In the genomic region with DNA sequence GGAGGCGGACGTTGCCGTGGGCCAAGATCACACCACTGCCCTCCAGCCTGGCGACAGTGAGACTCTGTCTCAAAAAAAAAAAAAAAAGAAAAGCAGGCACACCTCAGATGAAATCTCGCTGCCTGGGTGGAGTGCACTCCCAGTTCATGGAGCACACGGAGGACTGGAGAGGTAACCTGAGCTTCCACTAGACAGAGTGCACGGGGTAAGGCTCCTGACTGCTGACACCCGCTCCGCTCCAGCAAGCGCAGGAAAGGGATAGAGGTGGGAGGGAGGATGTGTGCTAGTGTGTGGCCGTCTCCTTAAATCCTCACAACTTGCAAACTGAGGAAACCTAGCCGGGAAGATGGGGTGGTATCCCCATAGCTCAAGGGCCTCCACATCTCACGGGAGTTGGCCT, we compare ENCODE assay signal across 12 cellular contexts. TPM values are rescaled to one million over a fixed set of nuclear protein-coding genes. Genes with fewer than 3 reads are reported as not detected.
DNase-seq lines count a peak whose midpoint lies in the region; ATAC-seq and TF ChIP-seq lines count a peak whose summit lies in the region.
"Had no signal": no experiment of that assay in that cellular context is flagged by ENCODE, and none has a peak within 500 bp of the region (broad histone marks: within the 10 kb centered on the region; RNA-seq: fewer than 3 reads in every experiment).

No MANE protein-coding gene starts in this region.

- no TSS peak for BruUV-seq in mammary epithelial cell (replicated peaks; lab: Mats Ljungman, UMichigan)

- H3K36me3 Mint-ChIP-seq in CD8-positive, alpha-beta memory T cell = peaks cover 8 to 69% (median 23%) of the 10 kb centered on the region in 3 donors
- H3K36me3 Mint-ChIP-seq in activated naive CD8-positive, alpha-beta T cell treated with anti-CD3 and anti-CD28 coated beads, Interleukin-2, amount 50 U/mL, for 24 hours (ENCODE audit: low read depth) = peaks cover 23% of the 10 kb centered on the region
- H3K36me3 Mint-ChIP-seq in naive thymus-derived CD4-positive, alpha-beta T cell = peaks cover 14 to 57% (median 23%) of the 10 kb centered on the region in 5 donors

- H3K9ac ChIP-seq in mammary epithelial cell (ENCODE audit: insufficient read depth, low read length) = no peak overlapping the region

- in situ Hi-C loops in mammary epithelial cell (cut with MboI; ENCODE audit: low sequenced_read_pairs in 2 of 2) = no loop called here

- no peak for DNase-seq in CD8-positive, alpha-beta memory T cell
- DNase-seq in NCI-H2029 (lab: John Stamatoyannopoulos, UW) (peak; percentile 85), NCI-H82 (lab: John Stamatoyannopoulos, UW) (no peak), left colon (no peak), AG08396 (ENCODE audit: low spot score) (no peak), mammary epithelial cell (no peak)
- DNase-seq in activated naive CD8-positive, alpha-beta T cell treated with anti-CD3 and anti-CD28 coated beads, Interleukin-2, amount 50 U/mL, for 24 hours = no peak
- DNase-seq in naive thymus-derived CD4-positive, alpha-beta T cell = no peak
- DNase-seq: activated gamma-delta T cell treated with Interleukin-2 at 50 U/mL for 16 hours, Calu3, GOT3, NCI-H2081 treated with DMSO at 0.1 percent for 48 hours had no signal

- peaks cover 79% of the 10 kb centered on the region for H3K4me1 ChIP-seq in CD8-positive, alpha-beta memory T cell (ENCODE audit: insufficient read depth, low read length)
- peaks cover 32 to 91% of the 10 kb centered on the region in 2 donors for H3K4me1 ChIP-seq in naive thymus-derived CD4-positive, alpha-beta T cell (ENCODE audit: control insufficient read depth in 2 of 2, insufficient read depth in 2 of 2, low read length in 2 of 2)
- H3K4me1 ChIP-seq in mammary epithelial cell (ENCODE audit: insufficient read depth, low read length) = peaks cover 12% of the 10 kb centered on the region

- H3K9me3 ChIP-seq in CD8-positive, alpha-beta memory T cell (ENCODE audit: low read length) = no peaks in the 10 kb centered on the region
- no peaks in the 10 kb centered on the region for H3K9me3 ChIP-seq in naive thymus-derived CD4-positive, alpha-beta T cell (ENCODE audit: control insufficient read depth in 2 of 3, low read length in 3 of 3)
- H3K9me3 ChIP-seq in mammary epithelial cell (replicated peaks; ENCODE audit: insufficient read depth, low read length) = no peaks in the 10 kb centered on the region

- H4K20me1 ChIP-seq in mammary epithelial cell (ENCODE audit: insufficient read depth, low read length) = no peaks in the 10 kb centered on the region

- no peak overlapping the region for H3K4me3 ChIP-seq in CD8-positive, alpha-beta memory T cell (ENCODE audit: low read length)
- no peak overlapping the region for H3K4me3 ChIP-seq in naive thymus-derived CD4-positive, alpha-beta T cell (ENCODE audit: low read length)
- H3K4me3 ChIP-seq in mammary epithelial cell (replicated peaks in 1 of 3; ENCODE audit: insufficient read depth in 1 of 3, low read depth in 2 of 3, low read length in 3 of 3) = no peak overlapping the region

- intact Hi-C loops in naive thymus-derived CD4-positive, alpha-beta T cell (cut with micrococcal nuclease) = no loop called here
- intact Hi-C loops in left colon (cut with DNase I, micrococcal nuclease) (no loop called here), mammary epithelial cell (cut with micrococcal nuclease) (no loop called here)

- 100% methylated on average over 4 of the region's 13 CpGs for WGBS in mammary epithelial cell (ENCODE audit: low coverage, missing lambda C conversion rate)

- CTCF ChIA-PET in CD8-positive, alpha-beta memory T cell (lab: Charles Lee) = interaction anchor here (1.1 to 8.0 kb wide), 5 partner anchors 12 to 48 kb away, joined by 3 to 56 read pairs (median 9); no protein-coding TSS in a partner anchor
- CTCF ChIA-PET in naive thymus-derived CD4-positive, alpha-beta T cell (lab: Charles Lee) = interaction anchor here (1.1 to 1.6 kb wide), 2 partner anchors 9 to 31 kb away, joined by 3 read pairs; no protein-coding TSS in a partner anchor
- CTCF ChIA-PET in mammary epithelial cell (lab: Charles Lee; ENCODE audit: low non-redundant PET) = no interaction called here

- peaks cover 78 to 95% (median 93%) of the 10 kb centered on the region in 3 donors for H3K4me1 Mint-ChIP-seq in CD8-positive, alpha-beta memory T cell
- peaks cover 83% of the 10 kb centered on the region for H3K4me1 Mint-ChIP-seq in activated naive CD8-positive, alpha-beta T cell treated with anti-CD3 and anti-CD28 coated beads, Interleukin-2, amount 50 U/mL, for 24 hours
- H3K4me1 Mint-ChIP-seq in naive thymus-derived CD4-positive, alpha-beta T cell = peaks cover 46 to 72% (median 61%) of the 10 kb centered on the region in 7 donors

- ATAC-seq in activated naive CD8-positive, alpha-beta T cell treated with anti-CD3 and anti-CD28 coated beads, Interleukin-2, amount 50 U/mL, for 24 hours = no peak
- ATAC-seq in naive thymus-derived CD4-positive, alpha-beta T cell = no peak
- ATAC-seq in left colon = no peak

- no peak overlapping the region for H2AFZ ChIP-seq in mammary epithelial cell (ENCODE audit: low read depth, low read length)

- peak overlapping the region; percentile 93 to 99 (median 98) for H3K27ac Mint-ChIP-seq in CD8-positive, alpha-beta memory T cell
- peak overlapping the region; percentile 14 for H3K27ac Mint-ChIP-seq in activated naive CD8-positive, alpha-beta T cell treated with anti-CD3 and anti-CD28 coated beads, Interleukin-2, amount 50 U/mL, for 24 hours
- peak overlapping the region in 5 of 9 donors; percentile 48 to 93 (median 84) for H3K27ac Mint-ChIP-seq in naive thymus-derived CD4-positive, alpha-beta T cell

- peak overlapping the region; percentile 58 for H3K27ac ChIP-seq in CD8-positive, alpha-beta memory T cell (ENCODE audit: low read depth, low read length)
- H3K27ac ChIP-seq in naive thymus-derived CD4-positive, alpha-beta T cell (ENCODE audit: low read depth, low read length) = no peak overlapping the region
- no peak overlapping the region for H3K27ac ChIP-seq in mammary epithelial cell (ENCODE audit: insufficient read depth, low read depth, low read length)

- TF ChIP-seq CTCF in mammary epithelial cell (conservative IDR thresholded peaks at IDR 0.05 in 1 of 2, IDR thresholded peaks at IDR 0.05 in 1 of 2; ENCODE audit: extremely low read depth in 1 of 2, insufficient read depth in 1 of 2, low read depth in 1 of 2, low read length in 2 of 2) = no peak

- no peak overlapping the region for H3K4me2 ChIP-seq in mammary epithelial cell (ENCODE audit: insufficient read depth, low read depth, low read length)

- H3K36me3 ChIP-seq in CD8-positive, alpha-beta memory T cell (ENCODE audit: insufficient read depth, low read length) = peaks cover 3% of the 10 kb centered on the region
- H3K36me3 ChIP-seq in naive thymus-derived CD4-positive, alpha-beta T cell (ENCODE audit: control insufficient read depth in 2 of 3, insufficient read depth in 3 of 3, low read length in 3 of 3) = peaks cover 0 to 4% (median 0%) of the 10 kb centered on the region in 3 experiments
- no peaks in the 10 kb centered on the region for H3K36me3 ChIP-seq in mammary epithelial cell (ENCODE audit: insufficient read depth, low read length)

- peak overlapping the region; percentile 40 to 87 (median 80) for H3K4me3 Mint-ChIP-seq in CD8-positive, alpha-beta memory T cell
- H3K4me3 Mint-ChIP-seq in activated naive CD8-positive, alpha-beta T cell treated with anti-CD3 and anti-CD28 coated beads, Interleukin-2, amount 50 U/mL, for 24 hours = no peak overlapping the region
- H3K4me3 Mint-ChIP-seq in naive thymus-derived CD4-positive, alpha-beta T cell = peak overlapping the region in 1 of 10 donors; percentile 55

- no peaks in the 10 kb centered on the region for H3K27me3 Mint-ChIP-seq in CD8-positive, alpha-beta memory T cell
- peaks cover 2% of the 10 kb centered on the region for H3K27me3 Mint-ChIP-seq in activated naive CD8-positive, alpha-beta T cell treated with anti-CD3 and anti-CD28 coated beads, Interleukin-2, amount 50 U/mL, for 24 hours
- H3K27me3 Mint-ChIP-seq in naive thymus-derived CD4-positive, alpha-beta T cell = no peaks in the 10 kb centered on the region

- dilution Hi-C loops in mammary epithelial cell (cut with HindIII; ENCODE audit: low sequenced_read_pairs) = no loop called here

- H3K27me3 ChIP-seq in CD8-positive, alpha-beta memory T cell (ENCODE audit: insufficient read depth, low read length, poor library complexity, severe bottlenecking) = no peaks in the 10 kb centered on the region
- H3K27me3 ChIP-seq in naive thymus-derived CD4-positive, alpha-beta T cell (ENCODE audit: control insufficient read depth in 2 of 2, insufficient read depth in 2 of 2, low read length in 2 of 2) = no peaks in the 10 kb centered on the region
- H3K27me3 ChIP-seq in mammary epithelial cell (ENCODE audit: insufficient read depth, low read length) = no peaks in the 10 kb centered on the region

- POLR2A ChIA-PET in CD8-positive, alpha-beta memory T cell (lab: Charles Lee) = interaction anchor here (2.3 kb wide), 1 partner anchor 25 kb away, joined by 8 read pairs; no protein-coding TSS in a partner anchor
- POLR2A ChIA-PET in naive thymus-derived CD4-positive, alpha-beta T cell (lab: Charles Lee) = interaction anchor here (0.6 to 1.9 kb wide), 5 partner anchors 14 to 120 kb away, joined by 3 to 6 read pairs (median 3); no protein-coding TSS in a partner anchor

- no peaks in the 10 kb centered on the region for H3K9me3 Mint-ChIP-seq in CD8-positive, alpha-beta memory T cell
- H3K9me3 Mint-ChIP-seq in activated naive CD8-positive, alpha-beta T cell treated with anti-CD3 and anti-CD28 coated beads, Interleukin-2, amount 50 U/mL, for 24 hours = no peaks in the 10 kb centered on the region
- no peaks in the 10 kb centered on the region for H3K9me3 Mint-ChIP-seq in naive thymus-derived CD4-positive, alpha-beta T cell

- peaks cover 3% of the 10 kb centered on the region for H3K79me2 ChIP-seq in mammary epithelial cell (ENCODE audit: insufficient read depth, low read length)

RNA-seq across cellular contexts. Expression of a gene that starts 50.8 kb away (rescaled TPM):
- total RNA-seq in CD8-positive, alpha-beta memory T cell = 10 to 100 TPM; 28.8 to 29.2 TPM
- 41.6 TPM for polyA plus RNA-seq in CD8-positive, alpha-beta memory T cell
- total RNA-seq in naive thymus-derived CD4-positive, alpha-beta T cell = 10 to 100 TPM; 25.5 to 51.5 (median 28.6) TPM
- 10 to 100 TPM in 1 of 2 donors, 1 to 10 TPM in 1; 3.9 to 18.8 TPM for polyA plus RNA-seq in naive thymus-derived CD4-positive, alpha-beta T cell
- 10 to 100 TPM; 31.6 to 48.0 TPM for total RNA-seq in left colon
- 10 to 100 TPM; 16.2 to 51.8 TPM for total RNA-seq in mammary epithelial cell
- 9.3 TPM for polyA plus RNA-seq in mammary epithelial cell
- 37.8 TPM for polyA minus RNA-seq in mammary epithelial cell

Comparison
In these comparisons a context has a peak if more than half of its experiments do, and no peak if none do; other contexts are left out.
1. H3K27ac Mint-ChIP-seq: peak in every context shown above with its lines; median percentile 98 in CD8-positive, alpha-beta memory T cell; 84 in naive thymus-derived CD4-positive, alpha-beta T cell; 14 in activated naive CD8-positive, alpha-beta T cell treated with anti-CD3 and anti-CD28 coated beads, Interleukin-2, amount 50 U/mL, for 24 hours.